1 cellular context compared by ENCODE assay signal in genomic region chr12:70837026-70837425, GRCh38.
TF ChIP-seq lines count a peak whose summit lies in the region.

No MANE protein-coding gene starts in this region.

TF ChIP-seq in SK-N-SH, 30 proteins besides CTCF, POLR2A, EP300 and RAD21 (continued from another document):
- TF ChIP-seq PBX3 (IDR thresholded peaks at IDR 0.05) (no peak), TCF12 (IDR thresholded peaks at IDR 0.05) (no peak), CHD2 (IDR thresholded peaks at IDR 0.05; ENCODE audit: low read length, partially characterized antibody) (no peak), MXI1 (IDR thresholded peaks at IDR 0.05; ENCODE audit: low read depth, low read length) (no peak), POLR2AphosphoS5 (IDR thresholded peaks at IDR 0.05; ENCODE audit: low read depth, low read length) (no peak), GABPA (IDR thresholded peaks at IDR 0.05; ENCODE audit: low read depth) (no peak)
